In the genomic region with DNA sequence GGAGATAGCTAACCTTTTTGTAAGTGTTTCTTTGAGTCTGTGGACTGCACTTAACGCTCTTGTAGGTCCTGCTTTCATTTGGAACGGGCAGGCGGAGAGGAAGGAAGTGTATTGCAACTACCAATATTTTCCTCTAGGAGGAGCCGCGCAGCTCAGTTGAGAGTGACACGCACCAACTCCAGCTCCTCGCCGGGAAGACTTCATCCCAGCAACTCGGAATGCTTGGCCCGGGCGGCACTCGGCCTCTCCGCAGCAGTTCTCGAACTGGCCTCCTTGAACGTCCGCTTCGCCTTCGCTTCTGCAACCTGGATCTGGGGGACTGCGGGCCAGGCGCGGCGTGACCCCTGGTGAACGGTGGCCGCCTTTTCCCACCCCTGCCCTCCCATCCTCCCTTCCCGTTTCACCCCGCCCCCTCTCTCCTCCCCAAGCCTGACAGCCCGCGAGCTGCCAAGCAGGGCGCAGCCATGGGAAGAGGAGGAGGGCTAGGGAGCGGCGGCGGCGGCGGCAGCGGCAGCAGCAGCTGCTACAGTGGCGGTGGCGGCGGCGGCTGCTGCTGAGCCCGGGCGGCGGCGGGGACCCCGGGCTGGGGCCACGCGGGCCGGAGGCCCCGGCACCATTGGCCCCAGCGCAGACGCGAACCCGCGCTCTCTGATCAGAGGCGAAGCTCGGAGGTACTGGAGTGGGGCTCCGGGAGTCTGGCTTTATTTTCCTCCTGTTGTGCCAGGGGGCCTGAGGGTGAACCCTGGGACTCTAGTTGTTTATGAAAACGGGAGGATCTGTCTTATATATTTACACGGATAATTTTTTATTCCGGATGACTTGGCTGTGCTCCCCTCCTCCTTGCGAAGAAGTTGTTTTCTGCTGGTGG, we compare ENCODE assay signal across 8 cellular contexts. TPM values are rescaled to one million over a fixed set of nuclear protein-coding genes. Genes with fewer than 3 reads are reported as not detected.
DNase-seq lines count a peak whose midpoint lies in the region; ATAC-seq and TF ChIP-seq lines count a peak whose summit lies in the region.

A gene (plus strand): TSS at position 155 of the 868 bp plus-strand sequence. CDS start 142,436 bp downstream, outside the sequence.

- peak within 1 kb of the TSS; percentile 53 for H3K4me3 ChIP-seq in mesodermal cell (ENCODE audit: extremely low read depth, insufficient read depth, low read length, poor library complexity, severe bottlenecking)
- H3K4me3 ChIP-seq in thyroid gland (replicated peaks in 1 of 3): peak within 1 kb of the TSS; percentile 42 to 63 (median 52)

- H3K36me3 Mint-ChIP-seq in activated CD4-positive, alpha-beta T cell treated with anti-CD3 and anti-CD28 coated beads, Interleukin-2, amount 10 ng/mL, durations not matched to agents 24 days and 14 days (ENCODE audit: low read depth): no peaks in the 10 kb centered on the region
- no peaks in the 10 kb centered on the region for H3K36me3 Mint-ChIP-seq in HFFc6 (ENCODE audit: low read depth)

- peak; percentile 94 for ATAC-seq in esophagus mucosa

- no peaks in the 10 kb centered on the region for H3K4me1 Mint-ChIP-seq in activated CD4-positive, alpha-beta T cell treated with anti-CD3 and anti-CD28 coated beads, Interleukin-2, amount 10 ng/mL, durations not matched to agents 24 days and 14 days
- H3K4me1 Mint-ChIP-seq in HFFc6 (ENCODE audit: low read depth): no peaks in the 10 kb centered on the region

- H3K4me3 Mint-ChIP-seq in activated CD4-positive, alpha-beta T cell treated with anti-CD3 and anti-CD28 coated beads, Interleukin-2, amount 10 ng/mL, durations not matched to agents 24 days and 14 days: no peak within 1 kb of the TSS
- H3K4me3 Mint-ChIP-seq in HFFc6: no peak within 1 kb of the TSS

- peaks cover 20% of the 10 kb centered on the region for H3K27me3 Mint-ChIP-seq in activated CD4-positive, alpha-beta T cell treated with anti-CD3 and anti-CD28 coated beads, Interleukin-2, amount 10 ng/mL, durations not matched to agents 24 days and 14 days
- H3K27me3 Mint-ChIP-seq in HFFc6 (ENCODE audit: insufficient read depth): no peaks in the 10 kb centered on the region

- no peaks in the 10 kb centered on the region for H3K9me3 Mint-ChIP-seq in activated CD4-positive, alpha-beta T cell treated with anti-CD3 and anti-CD28 coated beads, Interleukin-2, amount 10 ng/mL, durations not matched to agents 24 days and 14 days
- no peaks in the 10 kb centered on the region for H3K9me3 Mint-ChIP-seq in HFFc6

- peak; percentile 83 for TF ChIP-seq CTCF in HFFc6 (IDR thresholded peaks at IDR 0.05)
- peak; percentile 87 for TF ChIP-seq CTCF in VCaP (conservative IDR thresholded peaks at IDR 0.05)
- TF ChIP-seq CTCF in thyroid gland (IDR thresholded peaks at IDR 0.05): peak; percentile 65 to 87 (median 80)

- WGBS in mesodermal cell (ENCODE audit: insufficient coverage in 2 of 2), 2 experiments: 0 to 1% methylated on average over 26 to 40 of the region's 60 CpGs
- 1 to 3% methylated on average over 30 of the region's 60 CpGs for WGBS in thyroid gland, 2 donors

- no peak within 1 kb of the TSS for H3K27ac Mint-ChIP-seq in activated CD4-positive, alpha-beta T cell treated with anti-CD3 and anti-CD28 coated beads, Interleukin-2, amount 10 ng/mL, durations not matched to agents 24 days and 14 days
- no peak within 1 kb of the TSS for H3K27ac Mint-ChIP-seq in HFFc6

- H3K9me3 ChIP-seq in mesodermal cell (ENCODE audit: control insufficient read depth, low read length) (peaks cover 3% of the 10 kb centered on the region), thyroid gland (no peaks in the 10 kb centered on the region)

- peak in 1 of 2 donors; percentile 39 for TF ChIP-seq POLR2A in thyroid gland (IDR thresholded peaks at IDR 0.05)

- no peaks in the 10 kb centered on the region for H3K27me3 ChIP-seq in thyroid gland

- peaks cover 7% of the 10 kb centered on the region for H3K4me1 ChIP-seq in mesodermal cell (ENCODE audit: control insufficient read depth, insufficient read depth, low read length, poor library complexity, severe bottlenecking)
- peaks cover 0 to 17% of the 10 kb centered on the region in 2 donors for H3K4me1 ChIP-seq in thyroid gland

- intact Hi-C loops in activated CD4-positive, alpha-beta T cell treated with anti-CD3 and anti-CD28 coated beads, Interleukin-2, amount 10 ng/mL, durations not matched to agents 24 days and 14 days (cut with micrococcal nuclease): loop anchor here (5.0 to 10.0 kb wide), 2 partner anchors 341 to 464 kb away; no protein-coding TSS in a partner anchor
- intact Hi-C loops in thyroid gland (cut with DNase I): loop anchor here (5.0 to 10.0 kb wide), 2 partner anchors 159 to 341 kb away; no protein-coding TSS in a partner anchor

- peak; percentile 74 for DNase-seq in activated CD4-positive, alpha-beta T cell treated with anti-CD3 and anti-CD28 coated beads, Interleukin-2, amount 10 ng/mL, durations not matched to agents 24 days and 14 days
- DNase-seq in activated CD4-positive, alpha-beta T cell treated with anti-CD3 and anti-CD28 coated beads, Interleukin-2, amount 50 U/mL, for 4 hours: no peak
- DNase-seq in HFFc6 (peak; percentile 88), NCI-H1417 (lab: John Stamatoyannopoulos, UW) (peak; percentile 66 to 87 (median 79)), thyroid gland (peak; percentile 85 to 88)

- H3K27ac ChIP-seq in VCaP: peak within 1 kb of the TSS; percentile 76
- peak within 1 kb of the TSS; percentile 64 for H3K27ac ChIP-seq in mesodermal cell (ENCODE audit: low read depth, low read length, severe bottlenecking)
- H3K27ac ChIP-seq in thyroid gland: peak within 1 kb of the TSS; percentile 52 to 71 (median 70)

- H3K36me3 ChIP-seq in mesodermal cell (ENCODE audit: control insufficient read depth, insufficient read depth, low read length): no peaks in the 10 kb centered on the region
- no peaks in the 10 kb centered on the region for H3K36me3 ChIP-seq in thyroid gland

RNA-seq across cellular contexts. Expression of the gene that starts here (rescaled TPM):
- not detected in 2 replicates for total RNA-seq in activated CD4-positive, alpha-beta T cell treated with anti-CD3 and anti-CD28 coated beads, Interleukin-2, amount 10 ng/mL, durations not matched to agents 24 days and 14 days
- total RNA-seq in HFFc6 (2021; fragmentation: NEBNext Ultra II Directional; extraction: Animal tissue kit (Norgen Biotek cat#: 25700)): 1 to 10 TPM; 1.3 to 2.1 (median 1.6) TPM
- 2.4 TPM for total RNA-seq in esophagus mucosa
- 2.4 TPM for polyA plus RNA-seq in mesodermal cell (2013, experiment 1 of 2)
- 3.1 TPM for polyA plus RNA-seq in mesodermal cell (2013, experiment 2 of 2)
- 10 to 100 TPM; 10.9 to 14.9 (median 14.2) TPM for total RNA-seq in thyroid gland

Comparison
In these comparisons a context has a peak if more than half of its experiments do, and no peak if none do; other contexts are left out.
1. Peak in DNase-seq in activated CD4-positive, alpha-beta T cell treated with anti-CD3 and anti-CD28 coated beads, Interleukin-2, amount 10 ng/mL, durations not matched to agents 24 days and 14 days; RNA of the gene not detected or under 1 TPM.
2. DNase-seq: peak in HFFc6 (single experiment), NCI-H1417 (3 of 3) and thyroid gland (2 of 2); none in activated CD4-positive, alpha-beta T cell treated with anti-CD3 and anti-CD28 coated beads, Interleukin-2, amount 50 U/mL, for 4 hours (0 of 2).
3. Peak in every context shown above with its lines, with median percentiles within 50 percentile points of each other: CTCF ChIP-seq and H3K27ac ChIP-seq.